In the genomic region with DNA sequence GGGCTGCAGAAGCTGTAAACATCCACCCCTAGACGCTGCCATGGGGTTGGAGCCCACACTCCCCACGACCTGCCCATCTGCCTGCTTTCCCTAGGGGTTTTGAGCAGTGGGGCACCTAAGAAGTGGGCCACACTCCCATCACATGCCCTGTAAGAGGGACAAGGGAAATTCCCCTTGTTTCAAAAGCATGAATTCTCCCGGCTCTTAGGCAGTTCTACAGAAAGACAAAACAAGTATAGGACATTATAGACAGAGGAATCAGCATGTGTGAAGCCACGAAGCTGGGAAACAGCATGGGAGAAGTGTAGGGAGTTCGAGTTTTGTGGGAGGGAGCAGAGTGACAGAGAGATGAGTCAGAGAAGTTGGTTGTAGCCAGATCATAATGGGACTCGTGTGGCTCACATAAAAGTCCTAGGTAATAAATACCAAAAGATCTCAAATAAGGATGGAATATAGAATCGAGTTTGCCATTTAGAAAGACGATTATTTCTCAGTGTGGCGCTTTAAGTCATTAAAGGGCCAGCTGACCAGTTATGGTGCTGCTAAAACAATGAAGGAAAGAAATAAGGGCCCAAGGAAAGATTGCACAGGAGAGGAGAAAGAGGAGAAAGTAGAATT, we compare ENCODE assay signal across 10 cellular contexts. TPM values are rescaled to one million over a fixed set of nuclear protein-coding genes. Genes with fewer than 3 reads are reported as not detected.
A peak's percentile ranks its signal among the peaks of the same experiment; 100 is the strongest.
DNase-seq lines count a peak whose midpoint lies in the region; TF ChIP-seq lines count a peak whose summit lies in the region.
"Had no signal": no experiment of that assay in that cellular context is flagged by ENCODE, and none has a peak within 500 bp of the region (broad histone marks: within the 10 kb centered on the region; RNA-seq: fewer than 3 reads in every experiment).

No MANE protein-coding gene starts in this region.

- H3K4me3 ChIP-seq in HFF-Myc (replicated peaks; ENCODE audit: low read depth, low read length) = peak overlapping the region; percentile 24; the same call in 1 of the 2 replicates

- no peaks in the 10 kb centered on the region for H3K9me3 Mint-ChIP-seq in activated naive CD8-positive, alpha-beta T cell treated with anti-CD3 and anti-CD28 coated beads for 36 hours
- H3K9me3 Mint-ChIP-seq: IgD-negative memory B cell had no signal

- DNase-seq in AG08395 (ENCODE audit: low spot score) = peak; percentile 84
- peak; percentile 72 for DNase-seq in HFF-Myc (ENCODE audit: extremely low read depth, low read depth)
- DNase-seq in activated naive CD8-positive, alpha-beta T cell treated with anti-CD3 and anti-CD28 coated beads for 36 hours = no peak
- DNase-seq in islet precursor cell = peak; percentile 79
- DNase-seq in NCI-H2107 treated with DMSO at 0.1 percent for 48 hours (lab: John Stamatoyannopoulos, UW; ENCODE audit: unreplicated experiment) = no peak
- no peak for DNase-seq in NOMO-1 (lab: John Stamatoyannopoulos, UW; ENCODE audit: unreplicated experiment in 2 of 2)
- DNase-seq in SHP77 (lab: John Stamatoyannopoulos, UW) = no peak
- no peak for DNase-seq in midbrain (lab: John Stamatoyannopoulos, UW)

- TF ChIP-seq CTCF in HFF-Myc (IDR thresholded peaks at IDR 0.05; ENCODE audit: low read depth, low read length, missing control alignments) = no peak

- no peak overlapping the region for H3K4me3 Mint-ChIP-seq in activated naive CD8-positive, alpha-beta T cell treated with anti-CD3 and anti-CD28 coated beads for 36 hours
- H3K4me3 Mint-ChIP-seq: IgD-negative memory B cell had no signal

- peaks cover 11% of the 10 kb centered on the region for H3K4me1 Mint-ChIP-seq in activated naive CD8-positive, alpha-beta T cell treated with anti-CD3 and anti-CD28 coated beads for 36 hours
- H3K4me1 Mint-ChIP-seq: IgD-negative memory B cell had no signal

- H3K27me3 Mint-ChIP-seq in activated naive CD8-positive, alpha-beta T cell treated with anti-CD3 and anti-CD28 coated beads for 36 hours = no peaks in the 10 kb centered on the region
- H3K27me3 Mint-ChIP-seq: IgD-negative memory B cell had no signal

- H3K36me3 Mint-ChIP-seq in activated naive CD8-positive, alpha-beta T cell treated with anti-CD3 and anti-CD28 coated beads for 36 hours = peaks cover 7% of the 10 kb centered on the region
- H3K36me3 Mint-ChIP-seq: IgD-negative memory B cell had no signal

- peak overlapping the region; percentile 65 for H3K27ac Mint-ChIP-seq in activated naive CD8-positive, alpha-beta T cell treated with anti-CD3 and anti-CD28 coated beads for 36 hours
- H3K27ac Mint-ChIP-seq: IgD-negative memory B cell had no signal

RNA-seq across cellular contexts. Expression of gene APOO, which starts 23.9 kb away (rescaled TPM):
- 10 to 100 TPM; 31.7 to 38.5 TPM for total RNA-seq in activated naive CD8-positive, alpha-beta T cell treated with anti-CD3 and anti-CD28 coated beads for 36 hours

RNA-seq across cellular contexts. Expression of gene CXorf58, which starts 24.0 kb away (rescaled TPM):
- total RNA-seq in activated naive CD8-positive, alpha-beta T cell treated with anti-CD3 and anti-CD28 coated beads for 36 hours = under 1 TPM in 1 of 2 experiments, not detected in 1; 0.24 TPM
- total RNA-seq: activated CD8-positive, alpha-beta memory T cell treated with anti-CD3 and anti-CD28 coated beads for 36 hours had no signal

Comparison
In these comparisons a context has a peak if more than half of its experiments do, and no peak if none do; other contexts are left out.
1. DNase-seq: peak in AG08395 (single experiment), HFF-Myc (single experiment) and islet precursor cell (single experiment); none in activated naive CD8-positive, alpha-beta T cell treated with anti-CD3 and anti-CD28 coated beads for 36 hours (single experiment), NCI-H2107 treated with DMSO at 0.1 percent for 48 hours (single experiment), NOMO-1 (0 of 2), SHP77 (0 of 2) and midbrain (single experiment).